Comparison of ENCODE assay signal across 8 cellular contexts in the genomic region with DNA sequence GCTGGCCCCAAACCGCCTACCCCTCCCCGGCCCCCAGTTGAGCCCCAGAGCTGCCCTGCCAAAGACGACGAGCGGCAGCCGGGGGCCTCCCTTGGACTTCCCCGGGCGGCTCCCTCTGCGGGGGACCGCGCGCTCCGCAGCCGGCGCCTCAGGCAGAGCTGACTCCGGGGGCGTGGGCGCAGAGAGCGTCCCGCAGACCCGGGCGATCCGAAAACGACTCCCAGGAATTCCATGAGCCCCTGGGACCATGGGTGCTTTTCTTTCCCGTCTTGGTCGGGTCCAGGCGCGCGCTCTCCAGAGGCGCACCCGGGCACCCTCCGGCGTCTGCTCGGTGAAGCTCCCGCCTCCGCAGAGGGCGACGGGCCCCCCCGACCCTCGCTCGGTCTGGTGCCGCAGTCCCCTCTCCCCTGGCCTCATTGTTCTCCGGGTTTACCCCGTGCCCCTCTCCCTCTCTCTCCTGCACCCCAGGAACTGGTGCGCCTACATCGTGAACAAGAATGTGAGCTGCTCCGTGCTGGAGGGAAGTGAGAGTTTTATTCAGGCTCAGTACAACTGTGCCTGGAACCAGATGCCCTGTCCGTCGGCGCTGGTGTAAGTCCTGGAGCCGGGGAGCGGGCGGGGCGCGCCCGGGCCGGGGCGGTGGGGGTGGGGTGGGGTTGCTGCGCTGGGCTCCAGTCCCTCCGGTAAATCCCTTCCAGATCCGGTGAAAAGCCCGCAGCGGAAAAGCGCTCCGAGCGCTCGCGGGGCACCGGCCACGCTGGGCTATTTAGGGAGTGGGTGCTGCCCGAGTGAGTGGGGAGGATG. TPM values are rescaled to one million over a fixed set of nuclear protein-coding genes. Genes with fewer than 3 reads are reported as not detected.
A peak's percentile ranks its signal among the peaks of the same experiment; 100 is the strongest.
DNase-seq lines count a peak whose midpoint lies in the region; ATAC-seq, FAIRE-seq and TF ChIP-seq lines count a peak whose summit lies in the region.

No MANE protein-coding gene starts in this region.

- no peaks in the 10 kb centered on the region; the same call in 1 of the 2 replicates for H4K20me1 ChIP-seq in K562 (replicated peaks; ENCODE audit: control insufficient read depth, insufficient read depth, low read length)

- H2AFZ ChIP-seq in K562 (ENCODE audit: low read depth, low read length): peak overlapping the region; percentile 65; the same call in 1 of the 2 replicates

- peaks cover 0 to 2% (median 0%) of the 10 kb centered on the region in 3 donors for H3K9me3 Mint-ChIP-seq in IgD-negative memory B cell

- peak overlapping the region; percentile 7 to 84; a peak in 2 of 4 replicates for H3K9ac ChIP-seq in K562 (ENCODE audit: insufficient read depth in 1 of 2, low read depth in 2 of 2, low read length in 2 of 2)

- no peak for TF ChIP-seq RAD21 in K562 (CRISPR knock-in tag; conservative IDR thresholded peaks at IDR 0.05 in 1 of 2, IDR thresholded peaks at IDR 0.05 in 1 of 2)

- CTCF ChIA-PET in K562 (lab: Yijun Ruan, JAX; ENCODE audit: low intra/inter-chr PET ratio): no interaction called here

- BruUV-seq in K562 (replicated peaks; lab: Mats Ljungman, UMichigan): no TSS peak

- H3K4me1 ChIP-seq in K562 (replicated peaks in 1 of 2; ENCODE audit: control insufficient read depth in 2 of 2, insufficient read depth in 2 of 2, low read length in 2 of 2): peaks cover 30 to 38% of the 10 kb centered on the region in 2 experiments

- FAIRE-seq in GM19239 (lab: Jason Lieb, UNC): no peak
- no peak for FAIRE-seq in K562 (lab: Jason Lieb, UNC)

- H3K9me1 ChIP-seq in K562 (ENCODE audit: control insufficient read depth, insufficient read depth, low read length): no peaks in the 10 kb centered on the region

- peak overlapping the region; percentile 74 to 97 (median 90) for H3K4me3 Mint-ChIP-seq in IgD-negative memory B cell

- intact Hi-C loops in K562 (cut with micrococcal nuclease): no loop called here

- no peak for TF ChIP-seq EP300 in K562 (IDR thresholded peaks at IDR 0.05; ENCODE audit: low read length)

- ATAC-seq in K562: peak; percentile 60

- TF ChIP-seq CTCF in K562 (IDR thresholded peaks at IDR 0.05 in 2 of 3, conservative IDR thresholded peaks at IDR 0.05 in 1 of 3; ENCODE audit: insufficient read depth in 2 of 3, low read depth in 1 of 3, low read length in 3 of 3): no peak

- H3K27ac ChIP-seq in K562 (ENCODE audit: extremely low read depth, low read depth, low read length): no peak overlapping the region

- no peaks in the 10 kb centered on the region for H3K9me3 ChIP-seq in K562 (replicated peaks; ENCODE audit: control insufficient read depth, insufficient read depth, low read depth, low read length)

- TF ChIP-seq POLR2A in K562 (conservative IDR thresholded peaks at IDR 0.05): no peak

- in situ Hi-C loops in K562 (cut with MboI): no loop called here

- H3K4me2 ChIP-seq in K562 (ENCODE audit: insufficient read depth, low read length): peak overlapping the region; percentile 61

- peaks cover 9% of the 10 kb centered on the region for H3K36me3 Mint-ChIP-seq in IgD-negative memory B cell

- peak overlapping the region; percentile 23; the same call in 1 of the 2 replicates for H3K4me3 ChIP-seq in K562

- H3K27me3 Mint-ChIP-seq in IgD-negative memory B cell: peaks cover 21% of the 10 kb centered on the region

- DNase-seq in GM19239 (ENCODE audit: insufficient read length, low spot score) (peak; percentile 45), K562 (ENCODE audit: extremely low read depth in 1 of 4, low spot score in 3 of 4) (peak; percentile 28 to 74 (median 66)), kidney tubule cell (ENCODE audit: low spot score) (peak; percentile 20), SW 1271 (lab: John Stamatoyannopoulos, UW) (no peak), amniotic stem cell (lab: John Stamatoyannopoulos, UW) (no peak), KG1 (lab: John Stamatoyannopoulos, UW) (no peak)
- DNase-seq in stimulated activated CD8-positive, alpha-beta memory T cell treated with anti-CD3 and anti-CD28 coated beads, Interleukin-15, amount 100 ng/mL, for 48 hours (ENCODE audit: low read depth in 2 of 2): peak; percentile 29

- POLR2A ChIA-PET in K562 (lab: Yijun Ruan, JAX): interaction anchor here (0.5 to 1.8 kb wide), 2 partner anchors 18 to 414 kb away, joined by 4 read pairs; partner anchors contain the start of gene MYL12B

- no peaks in the 10 kb centered on the region for H3K36me3 ChIP-seq in K562 (ENCODE audit: control insufficient read depth, insufficient read depth, low read length)

- peaks cover 29 to 31% (median 30%) of the 10 kb centered on the region in 3 donors for H3K4me1 Mint-ChIP-seq in IgD-negative memory B cell

- H3K79me2 ChIP-seq in K562 (ENCODE audit: control insufficient read depth, insufficient read depth, low read length): no peaks in the 10 kb centered on the region

- peak overlapping the region; percentile 50 to 93 (median 80) for H3K27ac Mint-ChIP-seq in IgD-negative memory B cell

- H3K27me3 ChIP-seq in K562 (ENCODE audit: control insufficient read depth in 2 of 2, insufficient read depth in 2 of 2, low read length in 2 of 2): peaks cover 27 to 32% of the 10 kb centered on the region in 2 experiments

- WGBS in K562 (ENCODE audit: insufficient coverage, low coverage, missing lambda C conversion rate): 3% methylated on average over 56 of the region's 71 CpGs

TF ChIP-seq in K562, 482 proteins besides CTCF, POLR2A, EP300 and RAD21:
- TF ChIP-seq HDAC6 (IDR thresholded peaks at IDR 0.05; ENCODE audit: low read depth, low read length) (peak; percentile 93; the same call in 1 of the 2 replicates), KDM5B (IDR thresholded peaks at IDR 0.05; ENCODE audit: insufficient replicate concordance, low read depth, low read length) (peak; percentile 7), ZBTB26 (CRISPR knock-in tag; IDR thresholded peaks at IDR 0.05) (no peak), RBFOX2 (IDR thresholded peaks at IDR 0.05; ENCODE audit: low read depth, low read length) (peak; percentile 18; the same call in 1 of the 2 replicates), EGR1 (conservative IDR thresholded peaks at IDR 0.05) (peak; percentile 43), GATA2 (CRISPR knock-in tag; IDR thresholded peaks at IDR 0.05) (no peak), PCBP1 (IDR thresholded peaks at IDR 0.05; ENCODE audit: low read depth, low read length, poor library complexity, severe bottlenecking) (peak; percentile 34), ZBTB7A (IDR thresholded peaks at IDR 0.05; ENCODE audit: borderline replicate concordance, control insufficient read depth, low read depth, low read length) (peak; percentile 18; the same call in 1 of the 2 replicates), RBM14 (IDR thresholded peaks at IDR 0.05; ENCODE audit: borderline replicate concordance, insufficient read depth, low read depth, low read length) (0 out of 2 replicates have a peak, but pooled peaks have one; percentile 71), ZFPM2 (CRISPR knock-in tag; IDR thresholded peaks at IDR 0.05) (no peak), KAT2B (IDR thresholded peaks at IDR 0.05; ENCODE audit: low read depth, low read length) (no peak)
- TF ChIP-seq, protein P1, sequence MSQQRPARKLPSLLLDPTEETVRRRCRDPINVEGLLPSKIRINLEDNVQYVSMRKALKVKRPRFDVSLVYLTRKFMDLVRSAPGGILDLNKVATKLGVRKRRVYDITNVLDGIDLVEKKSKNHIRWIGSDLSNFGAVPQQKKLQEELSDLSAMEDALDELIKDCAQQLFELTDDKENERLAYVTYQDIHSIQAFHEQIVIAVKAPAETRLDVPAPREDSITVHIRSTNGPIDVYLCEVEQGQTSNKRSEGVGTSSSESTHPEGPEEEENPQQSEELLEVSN (IDR thresholded peaks at IDR 0.05; ENCODE audit: borderline replicate concordance in 1 of 2, extremely low read depth in 1 of 2, insufficient read depth in 1 of 2, insufficient read length in 1 of 2, low read depth in 1 of 2, low read length in 1 of 2, poor library complexity in 1 of 2, severe bottlenecking in 1 of 2): peak in 1 of 2 experiments; percentile 12

RNA-seq across cellular contexts. Expression of gene EMILIN2, which starts 0.7 kb away (rescaled TPM):
- polyA plus RNA-seq in IgD-negative memory B cell (2.9 TPM), K562 (2011; rRNA removed) (0.25 and 0.35 TPM in 2 replicates), K562 (2014; fragmentation: Illumina TruSeq; extraction: Trizol) (0.19 and 0.24 TPM in 2 replicates), K562 (2014; fragmentation: Nextera tagmentation; extraction: Ambion mirVana) (under 1 TPM; 0.01 to 0.03 TPM), K562 (2014; rRNA removed) (0.20 and 0.40 TPM in 2 replicates)
- total RNA-seq in K562 (2011; cell fraction: chromatin; rRNA removed; ENCODE audit: low replicate concordance): 0.76 and 1.1 TPM in 2 replicates
- total RNA-seq in K562 (2011; cell fraction: nucleolus; rRNA removed): 0.79 and 0.83 TPM in 2 replicates
- total RNA-seq in K562 (2011; cell fraction: nucleoplasm; rRNA removed): 0.69 and 0.88 TPM in 2 replicates
- total RNA-seq in K562 (2014; rRNA removed) (0.32 and 0.37 TPM in 2 replicates), K562 (2014; rRNA removed; fragmentation: Illumina TruSeq; extraction: Trizol) (0.11 and 0.16 TPM in 2 replicates), K562 (2015; rRNA removed; fragmentation: Illumina TruSeq; extraction: Trizol) (0.07 and 0.11 TPM in 2 replicates), K562 (2021) (0.34 and 0.40 TPM in 2 replicates)
- 0.44 and 0.69 TPM in 2 replicates for polyA plus RNA-seq in K562 (2011; cell fraction: cytosol; rRNA removed)
- 0.43 and 0.48 TPM in 2 replicates for polyA plus RNA-seq in K562 (2011; cell fraction: nucleus; rRNA removed)
- 0.21 and 0.26 TPM in 2 replicates for polyA plus RNA-seq in K562 (2012)
- polyA minus RNA-seq in K562 (2011; rRNA and poly(A)+ RNA removed): 0.63 and 1.0 TPM in 2 replicates
- polyA minus RNA-seq in K562 (2011; cell fraction: cytosol; rRNA and poly(A)+ RNA removed): 0.38 and 0.91 TPM in 2 replicates
- polyA minus RNA-seq in K562 (2011; cell fraction: nucleus; rRNA and poly(A)+ RNA removed): 0.13 and 0.78 TPM in 2 replicates

Comparison
In these comparisons a context has a peak if more than half of its experiments do, and no peak if none do; other contexts are left out.
1. DNase-seq: peak in GM19239 (single experiment), K562 (4 of 4), kidney tubule cell (single experiment) and stimulated activated CD8-positive, alpha-beta memory T cell treated with anti-CD3 and anti-CD28 coated beads, Interleukin-15, amount 100 ng/mL, for 48 hours (2 of 2); none in SW 1271 (0 of 2), amniotic stem cell (single experiment) and KG1 (single experiment).